ENCODE assay signal across 8 cellular contexts in the genomic region with DNA sequence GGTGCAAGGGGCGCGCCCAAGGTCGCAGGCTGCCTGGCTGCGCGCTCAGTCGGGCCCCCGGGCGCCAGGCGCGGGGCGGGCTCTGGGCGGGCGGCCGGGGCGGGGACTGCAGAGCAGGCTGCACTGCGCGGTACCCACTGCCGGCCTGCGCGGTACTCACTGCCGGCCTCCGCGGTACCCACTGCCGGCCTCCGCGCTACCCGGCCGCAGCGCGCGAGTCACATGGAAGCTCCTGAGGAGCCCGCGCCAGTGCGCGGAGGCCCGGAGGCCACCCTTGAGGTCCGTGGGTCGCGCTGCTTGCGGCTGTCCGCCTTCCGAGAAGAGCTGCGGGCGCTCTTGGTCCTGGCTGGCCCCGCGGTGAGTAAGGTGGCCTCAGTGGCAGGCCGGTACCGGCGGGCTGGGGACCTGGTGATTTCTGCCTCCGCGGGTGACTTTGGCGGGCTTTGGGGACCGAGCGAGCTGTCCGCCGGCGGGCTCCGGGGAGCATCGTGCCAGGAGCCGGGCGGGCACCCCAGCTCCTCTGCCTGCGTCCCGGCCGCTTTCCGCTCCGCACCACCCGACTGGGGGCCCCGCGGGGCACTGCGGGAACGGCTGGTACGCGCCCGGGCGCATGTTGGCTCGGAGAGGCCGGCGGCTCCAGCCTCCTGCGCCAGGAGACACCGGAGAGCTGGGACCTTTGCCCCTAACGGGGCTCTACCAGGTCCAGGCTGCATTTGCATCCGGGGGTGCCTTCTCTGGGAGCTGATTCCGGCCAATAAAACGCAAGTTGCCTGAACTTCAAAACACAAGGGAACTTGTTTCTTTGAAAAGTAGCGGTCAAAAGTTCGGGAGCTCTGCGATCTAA. TPM values are rescaled to one million over a fixed set of nuclear protein-coding genes. Genes with fewer than 3 reads are reported as not detected.
DNase-seq lines count a peak whose midpoint lies in the region; ATAC-seq and TF ChIP-seq lines count a peak whose summit lies in the region.

Gene SLC47A1, plus strand, starts transcription at position 137 of the 844 bp plus-strand sequence. Its CDS starts 86 bp downstream, at position 223.

- BruUV-seq in mammary epithelial cell (replicated peaks; lab: Mats Ljungman, UMichigan): no TSS peak

- peaks cover 10% of the 10 kb centered on the region for H3K27me3 ChIP-seq in mammary epithelial cell (ENCODE audit: insufficient read depth, low read length)

- no peak for TF ChIP-seq CTCF in mammary epithelial cell (conservative IDR thresholded peaks at IDR 0.05 in 1 of 2, IDR thresholded peaks at IDR 0.05 in 1 of 2; ENCODE audit: extremely low read depth in 1 of 2, insufficient read depth in 1 of 2, low read depth in 1 of 2, low read length in 2 of 2)

- H3K9me3 Mint-ChIP-seq in stimulated activated naive B cell treated with anti-CD40 and anti-IgM and Interleukin-4, amounts not matched to agents 10 μg/mL and 1 μg/mL and 100 μg/mL, for 72 hours: no peaks in the 10 kb centered on the region

- H3K27me3 Mint-ChIP-seq in stimulated activated naive B cell treated with anti-CD40 and anti-IgM and Interleukin-4, amounts not matched to agents 10 μg/mL and 1 μg/mL and 100 μg/mL, for 72 hours: peaks cover 50 to 64% of the 10 kb centered on the region in 2 donors

- H3K36me3 ChIP-seq in mammary epithelial cell (ENCODE audit: insufficient read depth, low read length): no peaks in the 10 kb centered on the region

- H3K27ac ChIP-seq in mammary epithelial cell (ENCODE audit: insufficient read depth, low read depth, low read length): no peak within 1 kb of the TSS

- peaks cover 12% of the 10 kb centered on the region for H3K4me1 ChIP-seq in mammary epithelial cell (ENCODE audit: insufficient read depth, low read length)

- H3K4me2 ChIP-seq in mammary epithelial cell (ENCODE audit: insufficient read depth, low read depth, low read length): peak within 1 kb of the TSS; percentile 90

- H2AFZ ChIP-seq in mammary epithelial cell (ENCODE audit: low read depth, low read length): peak within 1 kb of the TSS; percentile 73

- H4K20me1 ChIP-seq in mammary epithelial cell (ENCODE audit: insufficient read depth, low read length): no peaks in the 10 kb centered on the region

- H3K36me3 Mint-ChIP-seq in stimulated activated naive B cell treated with anti-CD40 and anti-IgM and Interleukin-4, amounts not matched to agents 10 μg/mL and 1 μg/mL and 100 μg/mL, for 72 hours: no peaks in the 10 kb centered on the region

- CTCF ChIA-PET in mammary epithelial cell (lab: Charles Lee; ENCODE audit: low non-redundant PET): no interaction called here

- H3K79me2 ChIP-seq in mammary epithelial cell (ENCODE audit: insufficient read depth, low read length): no peaks in the 10 kb centered on the region

- H3K4me1 Mint-ChIP-seq in stimulated activated naive B cell treated with anti-CD40 and anti-IgM and Interleukin-4, amounts not matched to agents 10 μg/mL and 1 μg/mL and 100 μg/mL, for 72 hours: peaks cover 8 to 13% of the 10 kb centered on the region in 2 donors

- in situ Hi-C loops in mammary epithelial cell (cut with MboI; ENCODE audit: low sequenced_read_pairs in 2 of 2): no loop called here

- H3K9me3 ChIP-seq in mammary epithelial cell (replicated peaks; ENCODE audit: insufficient read depth, low read length): no peaks in the 10 kb centered on the region

- H3K4me3 Mint-ChIP-seq in stimulated activated naive B cell treated with anti-CD40 and anti-IgM and Interleukin-4, amounts not matched to agents 10 μg/mL and 1 μg/mL and 100 μg/mL, for 72 hours: peak within 1 kb of the TSS; percentile 75 to 76

- no peak within 1 kb of the TSS for H3K27ac Mint-ChIP-seq in stimulated activated naive B cell treated with anti-CD40 and anti-IgM and Interleukin-4, amounts not matched to agents 10 μg/mL and 1 μg/mL and 100 μg/mL, for 72 hours

- WGBS in mammary epithelial cell (ENCODE audit: low coverage, missing lambda C conversion rate): 4% methylated on average over 25 of the region's 87 CpGs

- H3K9ac ChIP-seq in mammary epithelial cell (ENCODE audit: insufficient read depth, low read length): no peak within 1 kb of the TSS

- dilution Hi-C loops in mammary epithelial cell (cut with HindIII; ENCODE audit: low sequenced_read_pairs): no loop called here

- peak; percentile 79 to 81 for ATAC-seq in stimulated activated naive B cell treated with anti-CD40 and anti-IgM and Interleukin-4, amounts not matched to agents 10 μg/mL and 1 μg/mL and 100 μg/mL, for 72 hours (replicated peaks)
- no peak for ATAC-seq in GM21360 (IDR thresholded peaks at IDR 0.05; ENCODE audit: unreplicated experiment)
- no peak for ATAC-seq in GM21526 (IDR thresholded peaks at IDR 0.05; ENCODE audit: low FRiP score, unreplicated experiment)
- no peak for ATAC-seq in HG02970 (IDR thresholded peaks at IDR 0.05; ENCODE audit: low FRiP score, unreplicated experiment)

- DNase-seq in DMS53 (lab: John Stamatoyannopoulos, UW) (peak; percentile 63), NCI-H1105 treated with DMSO at 0.1 percent for 48 hours (lab: John Stamatoyannopoulos, UW) (peak; percentile 35), mammary epithelial cell (peak; percentile 34), left kidney (ENCODE audit: low read depth, low spot score) (peak; percentile 85)
- peak; percentile 16 for DNase-seq in stimulated activated naive B cell treated with anti-CD40 and anti-IgM and Interleukin-4, amounts not matched to agents 10 μg/mL and 1 μg/mL and 100 μg/mL, for 72 hours

- peak within 1 kb of the TSS; percentile 40 to 46 (median 46) for H3K4me3 ChIP-seq in mammary epithelial cell (replicated peaks in 1 of 3; ENCODE audit: insufficient read depth in 1 of 3, low read depth in 2 of 3, low read length in 3 of 3)

- intact Hi-C loops in mammary epithelial cell (cut with micrococcal nuclease): no loop called here

RNA-seq across cellular contexts. Expression of gene SLC47A1, which starts in this region (rescaled TPM):
- total RNA-seq in mammary epithelial cell: 1 to 10 TPM in 1 of 2 donors, under 1 TPM in 1; 0.50 to 2.4 TPM
- polyA plus RNA-seq in mammary epithelial cell: 0.37 TPM
- polyA minus RNA-seq in mammary epithelial cell: not detected

Comparison
In these comparisons a context has a peak if more than half of its experiments do, and no peak if none do; other contexts are left out.
1. DNase-seq: peak in every context shown above with its lines; median percentile 85 in left kidney; 63 in DMS53; 35 in NCI-H1105 treated with DMSO at 0.1 percent for 48 hours; 34 in mammary epithelial cell; 16 in stimulated activated naive B cell treated with anti-CD40 and anti-IgM and Interleukin-4, amounts not matched to agents 10 μg/mL and 1 μg/mL and 100 μg/mL, for 72 hours.
2. ATAC-seq: peak in stimulated activated naive B cell treated with anti-CD40 and anti-IgM and Interleukin-4, amounts not matched to agents 10 μg/mL and 1 μg/mL and 100 μg/mL, for 72 hours (2 of 2); none in GM21360 (single experiment), GM21526 (single experiment) and HG02970 (single experiment).